Comparison of ENCODE assay signal across 26 cellular contexts in genomic region chr17:57253307-57254065, GRCh38. TPM values are rescaled to one million over a fixed set of nuclear protein-coding genes. Genes with fewer than 3 reads are reported as not detected.
DNase-seq lines count a peak whose midpoint lies in the region; ATAC-seq, FAIRE-seq and TF ChIP-seq lines count a peak whose summit lies in the region.
"Had no signal": no experiment of that assay in that cellular context is flagged by ENCODE, and none has a peak within 500 bp of the region (broad histone marks: within the 10 kb centered on the region; RNA-seq: fewer than 3 reads in every experiment).

No MANE protein-coding gene starts in this region.

- CTCF ChIA-PET in CD4-positive, alpha-beta memory T cell (lab: Charles Lee; ENCODE audit: partially characterized antibody), result interaction anchor here (1.1 to 7.4 kb wide), 2 partner anchors 10 to 579 kb away, joined by 3 to 56 read pairs; no protein-coding TSS in a partner anchor

- peaks cover 12% of the 10 kb centered on the region for H3K4me1 ChIP-seq in CD4-positive, alpha-beta memory T cell (ENCODE audit: insufficient read depth, low read length)
- H3K4me1 ChIP-seq in ascending aorta, result peaks cover 2 to 3% of the 10 kb centered on the region in 2 donors

- no peak overlapping the region for H3K4me3 ChIP-seq in CD4-positive, alpha-beta memory T cell (ENCODE audit: low read length in 2 of 2)
- H3K4me3 ChIP-seq in ascending aorta, result no peak overlapping the region
- H3K4me3 ChIP-seq: GM23338, skin epidermis, upper lobe of left lung had no signal

- intact Hi-C loops in CD4-positive, alpha-beta memory T cell (cut with micrococcal nuclease), result loop anchor here (10.0 kb wide), 1 partner anchor 1081 kb away; no protein-coding TSS in a partner anchor
- intact Hi-C loops in ascending aorta (cut with DNase I), result no loop called here
- intact Hi-C loops in Right ventricle myocardium superior (cut with DNase I), result loop anchor here (10.0 kb wide), 1 partner anchor 191 kb away; no protein-coding TSS in a partner anchor
- intact Hi-C loops in posterior cingulate gyrus (cut with DNase I), result loop anchor here (10.0 kb wide), 1 partner anchor 191 kb away; no protein-coding TSS in a partner anchor

- no peak for ATAC-seq in naive thymus-derived CD8-positive, alpha-beta T cell
- ATAC-seq in GM18873 (IDR thresholded peaks at IDR 0.05; ENCODE audit: low FRiP score, unreplicated experiment), result no peak
- ATAC-seq in omental fat pad (ENCODE audit: low FRiP score), result no peak
- ATAC-seq in Right ventricle myocardium superior (ENCODE audit: poor library complexity), result no peak
- ATAC-seq: esophagus mucosa, GM23338, left ventricle myocardium superior, SK-N-SH treated with all-trans-retinoic acid at 6 μM for 48 hours had no signal

- no peaks in the 10 kb centered on the region for H3K27me3 Mint-ChIP-seq in CD4-positive, alpha-beta memory T cell
- H3K27me3 Mint-ChIP-seq in naive thymus-derived CD8-positive, alpha-beta T cell, result no peaks in the 10 kb centered on the region

- peaks cover 16 to 36% (median 19%) of the 10 kb centered on the region in 4 donors for H3K4me1 Mint-ChIP-seq in CD4-positive, alpha-beta memory T cell
- peaks cover 10 to 32% (median 20%) of the 10 kb centered on the region in 4 donors for H3K4me1 Mint-ChIP-seq in naive thymus-derived CD8-positive, alpha-beta T cell

- TF ChIP-seq CTCF in ascending aorta (IDR thresholded peaks at IDR 0.05) (no peak), omental fat pad (IDR thresholded peaks at IDR 0.05) (no peak)

- peak; percentile 58 for FAIRE-seq in HTR-8/SVneo (lab: Jason Lieb, UNC)
- FAIRE-seq: frontal cortex had no signal

- H3K27ac ChIP-seq in CD4-positive, alpha-beta memory T cell (ENCODE audit: low read depth, low read length), result no peak overlapping the region
- H3K27ac ChIP-seq in ascending aorta, result peak overlapping the region; percentile 9 to 35
- H3K27ac ChIP-seq: skin epidermis, upper lobe of left lung had no signal

- H3K4me3 Mint-ChIP-seq in CD4-positive, alpha-beta memory T cell, result peak overlapping the region in 2 of 8 donors; percentile 1 to 27
- peak overlapping the region in 2 of 10 donors; percentile 8 to 15 for H3K4me3 Mint-ChIP-seq in naive thymus-derived CD8-positive, alpha-beta T cell
- H3K4me3 Mint-ChIP-seq: GM23338, mesothelial cell of epicardium had no signal

- no peaks in the 10 kb centered on the region for H3K27me3 ChIP-seq in CD4-positive, alpha-beta memory T cell (ENCODE audit: insufficient read depth, low read length)
- no peaks in the 10 kb centered on the region for H3K27me3 ChIP-seq in ascending aorta
- H3K27me3 ChIP-seq: upper lobe of left lung had no signal

- H3K36me3 Mint-ChIP-seq in CD4-positive, alpha-beta memory T cell, result peaks cover 2 to 14% of the 10 kb centered on the region in 2 donors
- H3K36me3 Mint-ChIP-seq in naive thymus-derived CD8-positive, alpha-beta T cell, result peaks cover 0 to 10% (median 0%) of the 10 kb centered on the region in 3 donors

- H3K9me3 Mint-ChIP-seq in CD4-positive, alpha-beta memory T cell, result peaks cover 0 to 4% (median 0%) of the 10 kb centered on the region in 8 donors
- H3K9me3 Mint-ChIP-seq in naive thymus-derived CD8-positive, alpha-beta T cell, result peaks cover 0 to 21% (median 9%) of the 10 kb centered on the region in 9 donors

- POLR2A ChIA-PET in CD4-positive, alpha-beta memory T cell (lab: Charles Lee; ENCODE audit: partially characterized antibody), result interaction anchor here (1.1 kb wide), 1 partner anchor 9 kb away, joined by 3 read pairs; no protein-coding TSS in a partner anchor
- POLR2A ChIA-PET in naive thymus-derived CD8-positive, alpha-beta T cell (lab: Charles Lee), result interaction anchor here (1.4 kb wide), 1 partner anchor 10 kb away, joined by 3 read pairs; no protein-coding TSS in a partner anchor

- DNase-seq in CD4-positive, alpha-beta memory T cell, result no peak
- DNase-seq in HTR-8/SVneo (ENCODE audit: insufficient read length, low spot score) (no peak), ascending aorta (ENCODE audit: low spot score in 2 of 2) (no peak), omental fat pad (ENCODE audit: low spot score) (no peak), Right ventricle myocardium superior (no peak), posterior cingulate gyrus (no peak)
- DNase-seq in naive thymus-derived CD8-positive, alpha-beta T cell, result no peak
- DNase-seq: activated gamma-delta T cell; activated T-cell treated with anti-CD3 and anti-CD28 coated beads, Interleukin-2, amount 50 U/mL, for 1 hour; cortex of kidney; hypothalamus; KG1; left ventricle myocardium superior; MV-4-11; NCI-H1694; NCI-H526 treated with DMSO at 0.1 percent for 48 hours; RPMI8226; stimulated activated CD4-positive, alpha-beta T cell treated with anti-CD3 and anti-CD28 coated beads, Interleukin-2, amount 100 ng/mL, for 24 hours; upper lobe of left lung had no signal

- peak overlapping the region; percentile 11 to 55 (median 17) for H3K27ac Mint-ChIP-seq in CD4-positive, alpha-beta memory T cell
- H3K27ac Mint-ChIP-seq in naive thymus-derived CD8-positive, alpha-beta T cell, result peak overlapping the region in 8 of 10 donors; percentile 1 to 85 (median 50)
- H3K27ac Mint-ChIP-seq: GM23338, mesothelial cell of epicardium had no signal

- no peaks in the 10 kb centered on the region for H3K9me3 ChIP-seq in CD4-positive, alpha-beta memory T cell (ENCODE audit: control insufficient read depth in 1 of 2, low read length in 2 of 2)
- peaks cover 0 to 9% of the 10 kb centered on the region in 2 donors for H3K9me3 ChIP-seq in ascending aorta

- H3K36me3 ChIP-seq in CD4-positive, alpha-beta memory T cell (ENCODE audit: insufficient read depth, low read length), result no peaks in the 10 kb centered on the region
- H3K36me3 ChIP-seq in ascending aorta, result no peaks in the 10 kb centered on the region
- H3K36me3 ChIP-seq: upper lobe of left lung had no signal

RNA-seq across cellular contexts. Expression of gene MSI2, which starts 2.8 kb away (rescaled TPM):
- total RNA-seq in CD4-positive, alpha-beta memory T cell, result 100 to 1,000 TPM; 107 to 110 TPM
- polyA plus RNA-seq in CD4-positive, alpha-beta memory T cell, result 1 to 10 TPM; 2.1 to 4.0 TPM
- total RNA-seq in ascending aorta, result 11.7 TPM
- 100 to 1,000 TPM; 122 to 136 TPM for total RNA-seq in naive thymus-derived CD8-positive, alpha-beta T cell
- 1 to 10 TPM; 2.5 to 4.9 (median 3.8) TPM for polyA plus RNA-seq in naive thymus-derived CD8-positive, alpha-beta T cell
- total RNA-seq in omental fat pad, result 10 to 100 TPM; 14.9 to 24.4 (median 19.8) TPM
- 110 TPM for total RNA-seq in Right ventricle myocardium superior
